ENCODE assay signal across 15 cellular contexts in the genomic region with DNA sequence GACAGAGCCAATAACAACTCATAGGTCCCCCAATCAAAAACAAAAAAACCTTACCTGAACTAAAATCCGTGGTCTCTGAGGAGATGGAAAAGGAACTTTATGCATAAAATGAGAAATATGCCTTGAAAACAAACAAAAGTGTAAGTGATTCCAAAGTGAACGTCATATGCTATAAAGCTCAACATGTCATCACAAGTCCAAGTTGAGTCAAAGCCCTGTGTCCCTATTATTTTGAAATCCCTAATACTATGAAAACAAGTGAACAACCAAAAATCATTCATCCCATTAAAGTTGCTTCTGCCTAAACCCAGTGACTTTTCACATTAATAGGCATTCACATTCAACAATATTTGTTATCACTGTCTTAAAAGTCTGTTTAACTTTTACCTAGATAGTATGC. TPM values are rescaled to one million over a fixed set of nuclear protein-coding genes. Genes with fewer than 3 reads are reported as not detected.
DNase-seq lines count a peak whose midpoint lies in the region; ATAC-seq, FAIRE-seq and TF ChIP-seq lines count a peak whose summit lies in the region.
"Had no signal": no experiment of that assay in that cellular context is flagged by ENCODE, and none has a peak within 500 bp of the region (broad histone marks: within the 10 kb centered on the region; RNA-seq: fewer than 3 reads in every experiment).

No MANE protein-coding gene starts in this region.

- no peaks in the 10 kb centered on the region for H3K9me1 ChIP-seq in keratinocyte (ENCODE audit: control insufficient read depth, extremely low read depth, insufficient read depth, low read length)

- peak; percentile 59 for FAIRE-seq in keratinocyte (lab: Jason Lieb, UNC)
- FAIRE-seq: GM19239 had no signal

- H3K9me3 ChIP-seq in HEK293 (ENCODE audit: control insufficient read depth, insufficient read depth, low read depth, low read length) (no peaks in the 10 kb centered on the region), RWPE2 (ENCODE audit: severe bottlenecking) (no peaks in the 10 kb centered on the region), keratinocyte (ENCODE audit: control insufficient read depth, low read depth, low read length) (no peaks in the 10 kb centered on the region)

- peak overlapping the region; percentile 4 for H3K9ac ChIP-seq in keratinocyte (ENCODE audit: control insufficient read depth, extremely low read depth, insufficient read depth, low read length)

- DNase-seq in RWPE2 (ENCODE audit: low spot score) (no peak), epithelial cell of prostate (ENCODE audit: low read depth, low spot score) (peak; percentile 39), keratinocyte (ENCODE audit: low read depth, low spot score) (no peak), NCI-H82 (lab: John Stamatoyannopoulos, UW) (no peak), omental fat pad (ENCODE audit: low spot score) (no peak), NCI-H187 (lab: John Stamatoyannopoulos, UW) (no peak)
- DNase-seq: Calu3; CD4-positive, alpha-beta memory T cell; DMS53; NCI-H187 treated with DMSO at 0.1 percent for 48 hours; NCI-H69; NK-92 treated with Interleukin-12 subunit alpha and Interleukin-12 subunit beta, amount 100 ng/mL, for 24 hours; SIG-M5 had no signal

- no peak overlapping the region for H2AFZ ChIP-seq in keratinocyte (ENCODE audit: control insufficient read depth, low read length)

- H3K79me2 ChIP-seq in keratinocyte (ENCODE audit: control insufficient read depth, insufficient read depth, low read length) = no peaks in the 10 kb centered on the region

- H3K27ac ChIP-seq in HEK293 (ENCODE audit: extremely low read depth, low read depth, low read length) = no peak overlapping the region
- H3K27ac ChIP-seq in RWPE2 (ENCODE audit: poor library complexity, severe bottlenecking) = no peak overlapping the region
- H3K27ac ChIP-seq in epithelial cell of prostate = peak overlapping the region; percentile 46
- H3K27ac ChIP-seq in keratinocyte (ENCODE audit: control insufficient read depth, insufficient read depth, low read length) = peak overlapping the region; percentile 66

- H4K20me1 ChIP-seq in keratinocyte (ENCODE audit: control insufficient read depth, extremely low read depth, insufficient read depth, low read length) = no peaks in the 10 kb centered on the region

- peaks cover 15% of the 10 kb centered on the region for H3K4me1 ChIP-seq in HEK293 (ENCODE audit: control insufficient read depth, insufficient read depth, low read length)
- peaks cover 26% of the 10 kb centered on the region for H3K4me1 ChIP-seq in RWPE2 (ENCODE audit: insufficient read depth, poor library complexity, severe bottlenecking)
- peaks cover 9% of the 10 kb centered on the region for H3K4me1 ChIP-seq in keratinocyte (ENCODE audit: control insufficient read depth, extremely low read depth, insufficient read depth, low read length)

- ATAC-seq in RWPE2 (ENCODE audit: low read depth) = peak; percentile 85
- ATAC-seq in omental fat pad (ENCODE audit: low FRiP score) = no peak

- H3K27me3 ChIP-seq in RWPE2 (ENCODE audit: insufficient read depth, poor library complexity, severe bottlenecking) (no peaks in the 10 kb centered on the region), keratinocyte (ENCODE audit: control insufficient read depth, extremely low read depth, insufficient read depth, low read length) (no peaks in the 10 kb centered on the region)

- TF ChIP-seq CTCF in HEK293 (tag by site-specific recombination; IDR thresholded peaks at IDR 0.05) (no peak), RWPE2 (IDR thresholded peaks at IDR 0.05; ENCODE audit: poor library complexity, severe bottlenecking) (no peak), keratinocyte (optimal IDR thresholded peaks at IDR 0.05 in 1 of 3, IDR thresholded peaks at IDR 0.05 in 1 of 3, conservative IDR thresholded peaks at IDR 0.05 in 1 of 3; ENCODE audit: extremely low read depth in 1 of 3, insufficient read depth in 2 of 3, low read length in 3 of 3) (no peak), omental fat pad (IDR thresholded peaks at IDR 0.05) (no peak)

- dilution Hi-C loops in keratinocyte (cut with MboI; ENCODE audit: extremely low pct_ligation_motif_present, low sequenced_read_pairs) = no loop called here

- H3K36me3 ChIP-seq in HEK293 (ENCODE audit: control insufficient read depth in 2 of 2, insufficient read depth in 1 of 2, low read length in 2 of 2) (peaks cover 10 to 16% of the 10 kb centered on the region in 2 experiments), RWPE2 (ENCODE audit: low read depth) (peaks cover 47% of the 10 kb centered on the region), keratinocyte (ENCODE audit: control insufficient read depth in 2 of 2, extremely low read depth in 1 of 2, insufficient read depth in 2 of 2, low read length in 2 of 2) (peaks cover 2 to 4% of the 10 kb centered on the region in 2 experiments)

- H3K4me2 ChIP-seq in keratinocyte (ENCODE audit: control insufficient read depth, extremely low read depth, insufficient read depth, low read depth, low read length) = peak overlapping the region; percentile 51

- POLR2A ChIA-PET in HEK293 (lab: Yijun Ruan, JAX) = no interaction called here

- H3K4me3 ChIP-seq in HEK293 (ENCODE audit: low read depth, low read length) (no peak overlapping the region), RWPE2 (ENCODE audit: severe bottlenecking) (no peak overlapping the region), keratinocyte (ENCODE audit: control insufficient read depth in 2 of 3, extremely low read depth in 1 of 3, insufficient read depth in 2 of 3, low read depth in 1 of 3, low read length in 3 of 3) (no peak overlapping the region)

- CTCF ChIA-PET in HEK293 (lab: Yijun Ruan, JAX) = interaction anchor here (0.6 to 1.0 kb wide), 2 partner anchors 17 to 92 kb away, joined by 3 to 4 read pairs; no protein-coding TSS in a partner anchor

TF ChIP-seq in HEK293, 187 proteins besides CTCF, POLR2A, EP300 and RAD21 (continues in another document):
- TF ChIP-seq, protein P1, sequence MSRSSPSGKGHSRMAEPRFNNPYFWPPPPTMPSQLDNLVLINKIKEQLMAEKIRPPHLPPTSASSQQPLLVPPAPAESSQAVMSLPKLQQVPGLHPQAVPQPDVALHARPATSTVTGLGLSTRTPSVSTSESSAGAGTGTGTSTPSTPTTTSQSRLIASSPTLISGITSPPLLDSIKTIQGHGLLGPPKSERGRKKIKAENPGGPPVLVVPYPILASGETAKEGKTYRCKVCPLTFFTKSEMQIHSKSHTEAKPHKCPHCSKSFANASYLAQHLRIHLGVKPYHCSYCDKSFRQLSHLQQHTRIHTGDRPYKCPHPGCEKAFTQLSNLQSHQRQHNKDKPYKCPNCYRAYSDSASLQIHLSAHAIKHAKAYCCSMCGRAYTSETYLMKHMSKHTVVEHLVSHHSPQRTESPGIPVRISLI (tag by site-specific recombination; IDR thresholded peaks at IDR 0.05) = peak; percentile 15; the same call in 1 of the 2 replicates
- TF ChIP-seq ZNF132 (tag by site-specific recombination; IDR thresholded peaks at IDR 0.05; ENCODE audit: borderline replicate concordance) (no peak), PRDM1 (tag by site-specific recombination; IDR thresholded peaks at IDR 0.05) (peak; percentile 49; the same call in 1 of the 2 replicates), ZBTB17 (tag by site-specific recombination; IDR thresholded peaks at IDR 0.05) (peak; percentile 28; the same call in 1 of the 2 replicates), ZNF274 (IDR thresholded peaks at IDR 0.05; ENCODE audit: low read length) (no peak), ZNF274 (tag by site-specific recombination; IDR thresholded peaks at IDR 0.05; ENCODE audit: borderline replicate concordance) (no peak)
- TF ChIP-seq, protein P2, sequence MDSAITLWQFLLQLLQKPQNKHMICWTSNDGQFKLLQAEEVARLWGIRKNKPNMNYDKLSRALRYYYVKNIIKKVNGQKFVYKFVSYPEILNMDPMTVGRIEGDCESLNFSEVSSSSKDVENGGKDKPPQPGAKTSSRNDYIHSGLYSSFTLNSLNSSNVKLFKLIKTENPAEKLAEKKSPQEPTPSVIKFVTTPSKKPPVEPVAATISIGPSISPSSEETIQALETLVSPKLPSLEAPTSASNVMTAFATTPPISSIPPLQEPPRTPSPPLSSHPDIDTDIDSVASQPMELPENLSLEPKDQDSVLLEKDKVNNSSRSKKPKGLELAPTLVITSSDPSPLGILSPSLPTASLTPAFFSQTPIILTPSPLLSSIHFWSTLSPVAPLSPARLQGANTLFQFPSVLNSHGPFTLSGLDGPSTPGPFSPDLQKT (IDR thresholded peaks at IDR 0.05; ENCODE audit: borderline replicate concordance, low read depth, low read length) = no peak
- TF ChIP-seq, protein P3, sequence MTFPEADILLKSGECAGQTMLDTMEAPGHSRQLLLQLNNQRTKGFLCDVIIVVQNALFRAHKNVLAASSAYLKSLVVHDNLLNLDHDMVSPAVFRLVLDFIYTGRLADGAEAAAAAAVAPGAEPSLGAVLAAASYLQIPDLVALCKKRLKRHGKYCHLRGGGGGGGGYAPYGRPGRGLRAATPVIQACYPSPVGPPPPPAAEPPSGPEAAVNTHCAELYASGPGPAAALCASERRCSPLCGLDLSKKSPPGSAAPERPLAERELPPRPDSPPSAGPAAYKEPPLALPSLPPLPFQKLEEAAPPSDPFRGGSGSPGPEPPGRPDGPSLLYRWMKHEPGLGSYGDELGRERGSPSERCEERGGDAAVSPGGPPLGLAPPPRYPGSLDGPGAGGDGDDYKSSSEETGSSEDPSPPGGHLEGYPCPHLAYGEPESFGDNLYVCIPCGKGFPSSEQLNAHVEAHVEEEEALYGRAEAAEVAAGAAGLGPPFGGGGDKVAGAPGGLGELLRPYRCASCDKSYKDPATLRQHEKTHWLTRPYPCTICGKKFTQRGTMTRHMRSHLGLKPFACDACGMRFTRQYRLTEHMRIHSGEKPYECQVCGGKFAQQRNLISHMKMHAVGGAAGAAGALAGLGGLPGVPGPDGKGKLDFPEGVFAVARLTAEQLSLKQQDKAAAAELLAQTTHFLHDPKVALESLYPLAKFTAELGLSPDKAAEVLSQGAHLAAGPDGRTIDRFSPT (tag by site-specific recombination; IDR thresholded peaks at IDR 0.05) = no peak

RNA-seq across cellular contexts. Expression of a gene that starts 59.4 kb away (rescaled TPM):
- polyA plus RNA-seq in keratinocyte = 6.0 to 10.0 TPM (median 6.5 TPM) in 3 replicates
- 9.5 TPM for polyA plus RNA-seq in keratinocyte (2011; ENCODE audit: low read depth)
- polyA plus RNA-seq in keratinocyte (2011; cell fraction: cytosol; rRNA removed) = 3.8 and 8.8 TPM in 2 replicates
- polyA plus RNA-seq in keratinocyte (2011; cell fraction: nucleus; rRNA removed) = 11.6 and 13.3 TPM in 2 replicates
- polyA plus RNA-seq in keratinocyte (2012; ENCODE audit: low replicate concordance) = 3.3 and 6.9 TPM in 2 replicates
- 7.0 to 31.9 TPM (median 18.5 TPM) in 3 replicates for polyA minus RNA-seq in keratinocyte
- 9.0 TPM for polyA minus RNA-seq in keratinocyte (2011; cell fraction: cytosol; rRNA and poly(A)+ RNA removed)
- 23.4 and 39.9 TPM in 2 replicates for polyA minus RNA-seq in keratinocyte (2011; cell fraction: nucleus; rRNA and poly(A)+ RNA removed)
- total RNA-seq in omental fat pad = 10 to 100 TPM; 38.8 to 64.8 (median 52.3) TPM

Comparison
In these comparisons a context has a peak if more than half of its experiments do, and no peak if none do; other contexts are left out.
1. H3K27ac ChIP-seq: peak in epithelial cell of prostate (single experiment) and keratinocyte (single experiment); none in HEK293 (single experiment) and RWPE2 (single experiment).